Comparison of ENCODE assay signal across 13 cellular contexts in the genomic region with DNA sequence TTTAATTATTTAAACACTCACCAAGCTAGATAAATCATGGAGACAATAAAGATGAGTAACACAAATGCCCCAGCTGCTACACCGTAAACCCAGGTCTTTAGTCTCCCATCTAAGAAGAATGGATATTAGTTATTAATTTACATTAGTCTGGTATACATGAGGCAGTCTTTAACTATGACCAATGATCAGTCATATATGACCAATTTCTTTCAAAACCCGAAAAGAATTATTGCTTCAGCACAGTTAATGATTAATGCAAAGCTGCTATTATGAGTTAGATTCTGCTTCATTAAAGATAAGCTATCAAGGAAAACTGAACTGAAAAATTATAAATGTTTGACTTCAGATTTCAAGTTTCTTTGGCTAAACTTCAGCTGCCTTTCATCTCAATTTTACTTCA.
DNase-seq lines count a peak whose midpoint lies in the region; ATAC-seq and TF ChIP-seq lines count a peak whose summit lies in the region.
"Had no signal": no experiment of that assay in that cellular context is flagged by ENCODE, and none has a peak within 500 bp of the region (broad histone marks: within the 10 kb centered on the region; RNA-seq: fewer than 3 reads in every experiment).

No MANE protein-coding gene starts in this region.

- no peaks in the 10 kb centered on the region for H3K36me3 Mint-ChIP-seq in endothelial cell (ENCODE audit: low read depth, unreplicated experiment)
- H3K36me3 Mint-ChIP-seq: CD14-positive monocyte; CD8-positive, alpha-beta T cell had no signal

- H3K36me3 ChIP-seq in endocrine pancreas (ENCODE audit: control insufficient read depth, insufficient read depth, low read length): no peaks in the 10 kb centered on the region
- H3K36me3 ChIP-seq: HAP-1 had no signal

- H3K4me3 ChIP-seq in endocrine pancreas (ENCODE audit: control insufficient read depth, insufficient read depth, low read length): peak overlapping the region; percentile 52
- H3K4me3 ChIP-seq: HAP-1 had no signal

- no peak overlapping the region for H3K27ac Mint-ChIP-seq in endothelial cell (ENCODE audit: unreplicated experiment)
- H3K27ac Mint-ChIP-seq: CD14-positive monocyte; CD8-positive, alpha-beta T cell had no signal

- no peak overlapping the region for H3K4me3 Mint-ChIP-seq in endothelial cell (ENCODE audit: unreplicated experiment)
- H3K4me3 Mint-ChIP-seq: CD14-positive monocyte; CD8-positive, alpha-beta T cell had no signal

- H3K4me1 Mint-ChIP-seq in endothelial cell (ENCODE audit: unreplicated experiment): no peaks in the 10 kb centered on the region
- H3K4me1 Mint-ChIP-seq: CD14-positive monocyte had no signal

- peak; percentile 65 for ATAC-seq in HG03354 (IDR thresholded peaks at IDR 0.05; ENCODE audit: poor library complexity, severe bottlenecking, unreplicated experiment)
- ATAC-seq: CD8-positive, alpha-beta T cell had no signal

- no peaks in the 10 kb centered on the region for H3K9me3 Mint-ChIP-seq in endothelial cell (ENCODE audit: unreplicated experiment)
- H3K9me3 Mint-ChIP-seq: CD14-positive monocyte; CD8-positive, alpha-beta T cell had no signal

- H3K9me3 ChIP-seq in endocrine pancreas (ENCODE audit: control insufficient read depth, low read length): no peaks in the 10 kb centered on the region
- H3K9me3 ChIP-seq: HAP-1 had no signal

- no peaks in the 10 kb centered on the region for H3K27me3 Mint-ChIP-seq in endothelial cell (ENCODE audit: unreplicated experiment)

- peaks cover 4% of the 10 kb centered on the region for H3K4me1 ChIP-seq in endocrine pancreas (ENCODE audit: control insufficient read depth, insufficient read depth, low read length)

- peak; percentile 3 for DNase-seq in left kidney (ENCODE audit: low read depth, low spot score)
- DNase-seq in endothelial cell (ENCODE audit: low spot score): no peak
- no peak for DNase-seq in NCI-H2107 (lab: John Stamatoyannopoulos, UW)
- no peak for DNase-seq in NCI-H446 (lab: John Stamatoyannopoulos, UW)
- DNase-seq: CD8-positive, alpha-beta T cell; COR-L47; DMS153; DMS79 treated with DMSO at 0.1 percent for 48 hours; EL had no signal

- TF ChIP-seq CTCF in endothelial cell (IDR thresholded peaks at IDR 0.05; ENCODE audit: unreplicated experiment): no peak

- H3K27me3 ChIP-seq in endocrine pancreas (ENCODE audit: control insufficient read depth, insufficient read depth, low read length): no peaks in the 10 kb centered on the region

- H3K9ac ChIP-seq in endocrine pancreas (ENCODE audit: control insufficient read depth, insufficient read depth, low read length): no peak overlapping the region
